Comparison of ENCODE assay signal across 17 cellular contexts in the genomic region with DNA sequence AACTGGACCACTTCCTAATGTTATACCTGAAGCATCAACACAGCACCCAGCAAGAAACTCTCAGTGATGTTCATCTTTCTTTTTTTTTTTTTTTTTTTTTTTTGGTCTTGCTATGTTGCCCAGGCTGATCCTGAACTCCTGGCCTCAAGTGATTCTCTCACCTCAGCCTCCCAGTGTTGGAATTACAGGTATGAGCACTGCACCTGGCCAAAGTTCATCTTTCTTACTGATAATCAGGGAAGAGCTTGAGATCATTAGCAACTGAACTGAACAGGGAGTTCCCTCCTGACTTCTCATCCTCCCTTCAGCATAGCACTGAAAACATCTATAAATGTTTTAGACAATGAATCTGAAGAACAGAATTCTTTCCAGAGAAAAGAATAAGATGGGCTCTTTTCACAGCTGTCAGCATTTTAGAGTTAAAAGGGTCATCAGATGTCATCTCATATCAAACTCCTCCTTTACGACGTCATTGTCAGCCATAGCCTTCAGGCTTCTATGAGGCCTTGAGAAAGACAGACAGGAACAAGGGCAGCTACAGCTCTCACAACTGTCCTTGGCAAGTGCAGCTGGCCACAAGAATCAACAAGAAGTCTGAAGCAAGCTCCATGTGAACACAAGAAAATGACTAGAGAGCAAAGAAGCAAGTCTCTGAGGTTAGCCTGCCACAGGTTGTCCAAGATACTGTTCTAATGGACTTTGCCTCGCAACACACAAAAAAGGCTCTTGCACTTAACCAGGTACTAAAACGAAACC. TPM values are rescaled to one million over a fixed set of nuclear protein-coding genes. Genes with fewer than 3 reads are reported as not detected.
DNase-seq lines count a peak whose midpoint lies in the region; ATAC-seq and TF ChIP-seq lines count a peak whose summit lies in the region.
"Had no signal": no experiment of that assay in that cellular context is flagged by ENCODE, and none has a peak within 500 bp of the region (broad histone marks: within the 10 kb centered on the region; RNA-seq: fewer than 3 reads in every experiment).

No MANE protein-coding gene starts in this region.

- H3K4me3 ChIP-seq in mucosa of stomach (ENCODE audit: low read length) (no peak overlapping the region), suprapubic skin (no peak overlapping the region)
- H3K4me3 ChIP-seq: smooth muscle cell had no signal

- no peaks in the 10 kb centered on the region for H3K9me3 ChIP-seq in mucosa of stomach (ENCODE audit: control insufficient read depth, low read length)
- H3K9me3 ChIP-seq in suprapubic skin, result no peaks in the 10 kb centered on the region

- no peaks in the 10 kb centered on the region for H3K9me3 Mint-ChIP-seq in activated naive CD4-positive, alpha-beta T cell treated with anti-CD3 and anti-CD28 coated beads, Interleukin-2, amount 50 U/mL, for 24 hours
- no peaks in the 10 kb centered on the region for H3K9me3 Mint-ChIP-seq in central memory CD8-positive, alpha-beta T cell
- H3K9me3 Mint-ChIP-seq: activated CD4-positive, alpha-beta T cell treated with anti-CD3 and anti-CD28 coated beads, Interleukin-2, amount 10 ng/mL, durations not matched to agents 7 days and 5 days; activated naive CD4-positive, alpha-beta T cell treated with anti-CD3 and anti-CD28 coated beads for 36 hours; T-helper 1 cell treated with Interleukin-12 subunit alpha and Interleukin-12 subunit beta and Interleukin-4 antibody, amounts not matched to agents 30 μg/mL and 1 μg/mL, for 36 hours had no signal

- H3K27ac Mint-ChIP-seq in activated naive CD4-positive, alpha-beta T cell treated with anti-CD3 and anti-CD28 coated beads, Interleukin-2, amount 50 U/mL, for 24 hours, result peak overlapping the region; percentile 30
- H3K27ac Mint-ChIP-seq in central memory CD8-positive, alpha-beta T cell (ENCODE audit: low read depth), result peak overlapping the region; percentile 74
- H3K27ac Mint-ChIP-seq: activated CD4-positive, alpha-beta T cell treated with anti-CD3 and anti-CD28 coated beads, Interleukin-2, amount 10 ng/mL, durations not matched to agents 7 days and 5 days; T-helper 1 cell treated with Interleukin-12 subunit alpha and Interleukin-12 subunit beta and Interleukin-4 antibody, amounts not matched to agents 30 μg/mL and 1 μg/mL, for 36 hours had no signal

- no peak overlapping the region for H3K4me3 Mint-ChIP-seq in activated naive CD4-positive, alpha-beta T cell treated with anti-CD3 and anti-CD28 coated beads, Interleukin-2, amount 50 U/mL, for 24 hours
- H3K4me3 Mint-ChIP-seq in central memory CD8-positive, alpha-beta T cell, result no peak overlapping the region
- H3K4me3 Mint-ChIP-seq: activated CD4-positive, alpha-beta T cell treated with anti-CD3 and anti-CD28 coated beads, Interleukin-2, amount 10 ng/mL, durations not matched to agents 7 days and 5 days; activated naive CD4-positive, alpha-beta T cell treated with anti-CD3 and anti-CD28 coated beads for 36 hours; T-helper 1 cell treated with Interleukin-12 subunit alpha and Interleukin-12 subunit beta and Interleukin-4 antibody, amounts not matched to agents 30 μg/mL and 1 μg/mL, for 36 hours had no signal

- no peak for DNase-seq in activated naive CD4-positive, alpha-beta T cell treated with anti-CD3 and anti-CD28 coated beads, Interleukin-2, amount 50 U/mL, for 16 hours
- DNase-seq in central memory CD8-positive, alpha-beta T cell (ENCODE audit: low spot score in 2 of 2), result no peak
- DNase-seq in suprapubic skin (ENCODE audit: low spot score in 2 of 2) (no peak), NCI-H1436 treated with DMSO at 0.1 percent for 48 hours (lab: John Stamatoyannopoulos, UW) (no peak)
- DNase-seq: ACHN; activated CD4-positive, alpha-beta T cell treated with anti-CD3 and anti-CD28 coated beads, Interleukin-2, amount 10 ng/mL, durations not matched to agents 7 days and 5 days; activated naive CD4-positive, alpha-beta T cell treated with anti-CD3 and anti-CD28 coated beads for 36 hours; effector CD4-positive, alpha-beta T cell; mesendoderm; OCI-M1 had no signal

- no peak for TF ChIP-seq CTCF in suprapubic skin (IDR thresholded peaks at IDR 0.05)

- no peak for TF ChIP-seq POLR2A in suprapubic skin (IDR thresholded peaks at IDR 0.05)

- H3K27ac ChIP-seq in suprapubic skin, result peak overlapping the region; percentile 93
- H3K27ac ChIP-seq: HL-60 had no signal

- no peak for ATAC-seq in central memory CD8-positive, alpha-beta T cell (replicated peaks; ENCODE audit: extremely low read depth, poor library complexity, severe bottlenecking)
- ATAC-seq in HG03378 (IDR thresholded peaks at IDR 0.05; ENCODE audit: unreplicated experiment) (no peak), HG03520 (IDR thresholded peaks at IDR 0.05; ENCODE audit: unreplicated experiment) (no peak)

- no peaks in the 10 kb centered on the region for H3K27me3 Mint-ChIP-seq in activated naive CD4-positive, alpha-beta T cell treated with anti-CD3 and anti-CD28 coated beads, Interleukin-2, amount 50 U/mL, for 24 hours
- no peaks in the 10 kb centered on the region for H3K27me3 Mint-ChIP-seq in central memory CD8-positive, alpha-beta T cell
- H3K27me3 Mint-ChIP-seq: activated CD4-positive, alpha-beta T cell treated with anti-CD3 and anti-CD28 coated beads, Interleukin-2, amount 10 ng/mL, durations not matched to agents 7 days and 5 days had no signal

- H3K27me3 ChIP-seq in mucosa of stomach (ENCODE audit: control insufficient read depth, insufficient read depth, low read length) (no peaks in the 10 kb centered on the region), suprapubic skin (no peaks in the 10 kb centered on the region)

- WGBS in suprapubic skin, result 66% methylated on average over 4 of the region's 4 CpGs

- peaks cover 6% of the 10 kb centered on the region for H3K36me3 Mint-ChIP-seq in activated naive CD4-positive, alpha-beta T cell treated with anti-CD3 and anti-CD28 coated beads, Interleukin-2, amount 50 U/mL, for 24 hours
- H3K36me3 Mint-ChIP-seq in central memory CD8-positive, alpha-beta T cell (ENCODE audit: insufficient read depth), result peaks cover 39% of the 10 kb centered on the region

- H3K36me3 ChIP-seq in mucosa of stomach (ENCODE audit: control insufficient read depth, insufficient read depth, low read length) (no peaks in the 10 kb centered on the region), suprapubic skin (peaks cover 29% of the 10 kb centered on the region)

- peak overlapping the region; percentile 26 for H3K9ac ChIP-seq in mucosa of stomach (ENCODE audit: low read length)

- TF ChIP-seq EP300 in suprapubic skin (IDR thresholded peaks at IDR 0.05), result no peak

- peaks cover 10% of the 10 kb centered on the region for H3K4me1 Mint-ChIP-seq in activated naive CD4-positive, alpha-beta T cell treated with anti-CD3 and anti-CD28 coated beads, Interleukin-2, amount 50 U/mL, for 24 hours
- H3K4me1 Mint-ChIP-seq in central memory CD8-positive, alpha-beta T cell, result peaks cover 20% of the 10 kb centered on the region

- H3K4me1 ChIP-seq in mucosa of stomach (ENCODE audit: control insufficient read depth, insufficient read depth, low read length) (peaks cover 36% of the 10 kb centered on the region), suprapubic skin (peaks cover 34% of the 10 kb centered on the region)

RNA-seq across cellular contexts. Expression of gene SCAP, which starts 33.8 kb away (rescaled TPM):
- 100 to 1,000 TPM; 142 to 195 (median 151) TPM for total RNA-seq in suprapubic skin
